31 cellular contexts compared by ENCODE assay signal in the genomic region with DNA sequence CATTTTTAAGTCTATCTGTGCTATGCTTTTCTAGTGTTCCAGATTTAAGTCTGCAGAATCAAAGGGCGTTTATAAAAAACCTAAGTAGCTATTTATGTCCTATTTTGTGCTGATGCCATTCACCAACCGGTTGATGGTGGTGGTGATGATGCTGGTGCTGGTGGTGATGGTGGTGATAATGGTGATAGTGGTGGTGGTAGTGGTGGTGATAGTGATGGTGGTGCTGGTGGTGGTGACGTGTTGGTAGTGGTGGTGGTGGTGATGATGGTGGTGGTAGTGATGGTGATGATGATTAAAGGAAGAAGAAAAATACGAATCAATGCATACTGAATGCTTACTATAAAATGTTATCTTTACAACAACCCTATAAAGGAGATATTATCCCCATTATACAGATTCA.
"Had no signal": no experiment of that assay in that cellular context is flagged by ENCODE, and none has a peak within 500 bp of the region (broad histone marks: within the 10 kb centered on the region; RNA-seq: fewer than 3 reads in every experiment).

No MANE protein-coding gene starts in this region.

- DNase-seq: activated CD4-positive, alpha-beta memory T cell treated with anti-CD3 and anti-CD28 coated beads, Interleukin-2, amount 10 ng/mL, durations not matched to agents 7 days and 5 days; activated CD4-positive, alpha-beta T cell treated with anti-CD3 and anti-CD28 coated beads for 1 hour; activated CD4-positive, alpha-beta T cell treated with anti-CD3 and anti-CD28 coated beads for 4 hours; activated CD4-positive, alpha-beta T cell treated with anti-CD3 and anti-CD28 coated beads, Interleukin-2, amount 10 ng/mL, durations not matched to agents 7 days and 5 days; activated CD4-positive, alpha-beta T cell treated with anti-CD3 and anti-CD28 coated beads, Interleukin-2, amount 50 U/mL, for 4 hours; activated CD8-positive, alpha-beta memory T cell treated with anti-CD3 and anti-CD28 coated beads, Interleukin-2, amount 50 U/mL, for 48 hours; activated gamma-delta T cell; activated naive CD4-positive, alpha-beta T cell; activated naive CD4-positive, alpha-beta T cell treated with anti-CD3 and anti-CD28 coated beads, Interleukin-2, amount 10 ng/mL, durations not matched to agents 7 days and 5 days; activated naive CD8-positive, alpha-beta T cell treated with anti-CD3 and anti-CD28 coated beads, Interleukin-2, amount 10 ng/mL, durations not matched to agents 7 days and 5 days; activated T-cell treated with anti-CD3 and anti-CD28 coated beads for 4 hours; activated T-cell treated with anti-CD3 and anti-CD28 coated beads, Interleukin-2, amount 50 U/mL, for 24 hours; activated T-cell treated with anti-CD3 and anti-CD28 coated beads, Interleukin-2, amount 50 U/mL, for 72 hours; brain microvascular endothelial cell; caudate nucleus; cortex of kidney; dermis blood vessel endothelial cell; effector CD4-positive, alpha-beta T cell; effector memory CD8-positive, alpha-beta T cell; foreskin fibroblast; head of caudate nucleus; T-helper 1 cell; T-helper 17 cell; T1000 had no signal

- H3K27me3 ChIP-seq: ascending aorta, brain microvascular endothelial cell had no signal

- H3K4me3 ChIP-seq: ascending aorta had no signal

- H3K36me3 ChIP-seq: ascending aorta, brain microvascular endothelial cell had no signal

- FAIRE-seq: colon, frontal cortex had no signal

- H3K27ac ChIP-seq: ascending aorta, brain microvascular endothelial cell, epithelial cell of prostate, VCaP had no signal

- H3K4me1 ChIP-seq: ascending aorta had no signal

- H3K9me3 ChIP-seq: ascending aorta had no signal

- ATAC-seq: activated naive CD4-positive, alpha-beta T cell treated with anti-CD3 and anti-CD28 coated beads, Interleukin-2, amount 50 U/mL, for 72 hours; activated T-cell treated with anti-CD3 and anti-CD28 coated beads, Interleukin-2, amount 50 U/mL, for 72 hours; effector memory CD8-positive, alpha-beta T cell; T-helper 17 cell; WTC11 had no signal
